In the genomic region with DNA sequence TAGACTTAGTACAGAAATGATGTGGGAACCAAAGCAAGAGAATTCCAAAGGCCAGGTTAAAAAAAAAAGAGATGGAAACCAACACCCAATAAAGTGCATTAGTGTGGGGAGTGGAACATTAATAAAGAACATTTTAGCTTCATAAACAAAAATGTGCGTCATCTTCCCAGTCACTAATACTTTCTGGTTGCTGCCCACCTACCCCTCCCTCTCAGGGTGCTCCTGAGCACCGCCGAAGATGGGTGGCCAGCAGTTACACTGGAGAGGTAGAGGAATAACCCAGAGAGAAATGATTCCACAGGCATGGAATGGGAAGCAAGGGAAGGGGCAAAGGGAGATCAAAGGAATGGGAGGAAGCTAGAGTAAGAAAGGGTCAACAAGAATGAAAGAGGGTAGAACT, we compare ENCODE assay signal across 14 cellular contexts. TPM values are rescaled to one million over a fixed set of nuclear protein-coding genes. Genes with fewer than 3 reads are reported as not detected.
DNase-seq lines count a peak whose midpoint lies in the region; ATAC-seq, FAIRE-seq and TF ChIP-seq lines count a peak whose summit lies in the region.
"Had no signal": no experiment of that assay in that cellular context is flagged by ENCODE, and none has a peak within 500 bp of the region (broad histone marks: within the 10 kb centered on the region; RNA-seq: fewer than 3 reads in every experiment).

No MANE protein-coding gene starts in this region.

- H3K4me3 ChIP-seq in A549 (no peak overlapping the region), Karpas-422 (ENCODE audit: low read length) (peak overlapping the region; percentile 61), neural cell (ENCODE audit: low read length) (peak overlapping the region; percentile 58)
- H3K4me3 ChIP-seq: SJCRH30 had no signal

- no peak for TF ChIP-seq EP300 in A549 (IDR thresholded peaks at IDR 0.05)
- no peak for TF ChIP-seq EP300 in neural cell (conservative IDR thresholded peaks at IDR 0.05; ENCODE audit: poor library complexity, severe bottlenecking)

- H4K20me1 ChIP-seq in Karpas-422 (ENCODE audit: insufficient read depth, low read depth, low read length) (peaks cover 11% of the 10 kb centered on the region; the same call in 1 of the 2 replicates), neural cell (ENCODE audit: insufficient read depth) (no peaks in the 10 kb centered on the region)

- peaks cover 32% of the 10 kb centered on the region for H3K79me2 ChIP-seq in Karpas-422 (ENCODE audit: low read length)
- peaks cover 31% of the 10 kb centered on the region for H3K79me2 ChIP-seq in neural cell (replicated peaks; ENCODE audit: insufficient read depth, low read length)

- no peak overlapping the region for H2AFZ ChIP-seq in Karpas-422 (ENCODE audit: low read length)
- H2AFZ ChIP-seq in neural cell (ENCODE audit: low read depth, low read length): no peak overlapping the region

- H3K9me3 ChIP-seq in A549: no peaks in the 10 kb centered on the region
- H3K9me3 ChIP-seq in Karpas-422 (ENCODE audit: low read length): no peaks in the 10 kb centered on the region
- H3K9me3 ChIP-seq in neural cell (ENCODE audit: low read length): no peaks in the 10 kb centered on the region
- H3K9me3 ChIP-seq: SJCRH30 had no signal

- POLR2A ChIA-PET in A549 (lab: Yijun Ruan, JAX): interaction anchor here (1.1 to 1.6 kb wide), 2 partner anchors 14 to 26 kb away, joined by 4 to 6 read pairs; a partner anchor contains a TSS

- TF ChIP-seq RAD21 in A549 (conservative IDR thresholded peaks at IDR 0.05 in 1 of 2, IDR thresholded peaks at IDR 0.05 in 1 of 2) (no peak), neural cell (conservative IDR thresholded peaks at IDR 0.05) (no peak)

- WGBS in A549 (ENCODE audit: missing lambda C conversion rate): 97% methylated on average over 3 of the region's 3 CpGs

- no peak for FAIRE-seq in A549 (lab: Jason Lieb, UNC)
- no peak for FAIRE-seq in HTR-8/SVneo (lab: Jason Lieb, UNC)

- H3K4me1 ChIP-seq in A549 (peaks cover 16% of the 10 kb centered on the region), Karpas-422 (ENCODE audit: low read length) (peaks cover 67% of the 10 kb centered on the region)
- H3K4me1 ChIP-seq: SJCRH30 had no signal

- CTCF ChIA-PET in A549 (lab: Yijun Ruan, JAX): interaction anchor here (0.7 to 2.6 kb wide), 10 partner anchors 16 to 192 kb away, joined by 3 to 15 read pairs (median 4); a partner anchor contains a TSS

- peak overlapping the region; percentile 92 for H3K4me2 ChIP-seq in A549
- H3K4me2 ChIP-seq in Karpas-422 (ENCODE audit: low read depth, low read length, poor library complexity, severe bottlenecking): peak overlapping the region; percentile 88
- H3K4me2 ChIP-seq in neural cell (ENCODE audit: low read length): peak overlapping the region; percentile 41

- ATAC-seq in A549 (no peak), GM21367 (IDR thresholded peaks at IDR 0.05; ENCODE audit: unreplicated experiment) (no peak)
- ATAC-seq: activated naive CD8-positive, alpha-beta T cell treated with anti-CD3 and anti-CD28 coated beads, Interleukin-2, amount 50 U/mL, for 24 hours; left lobe of liver had no signal

- H3K27me3 ChIP-seq in Karpas-422 (ENCODE audit: low read length) (no peaks in the 10 kb centered on the region), neural cell (ENCODE audit: insufficient read depth, low read depth, low read length) (no peaks in the 10 kb centered on the region)
- H3K27me3 ChIP-seq: SJCRH30 had no signal

- peak overlapping the region; percentile 84 for H3K9ac ChIP-seq in Karpas-422 (ENCODE audit: low read length)
- peak overlapping the region; percentile 100 for H3K9ac ChIP-seq in neural cell (ENCODE audit: low read length)

- H3K27ac ChIP-seq in A549 (peak overlapping the region in 1 of 2 experiments; percentile 98; a peak in 3 of 6 replicates), Karpas-422 (ENCODE audit: low read length) (peak overlapping the region; percentile 99), neural cell (ENCODE audit: low read length) (peak overlapping the region; percentile 97)

- peaks cover 3% of the 10 kb centered on the region; the same call in 1 of the 2 replicates for H3K36me3 ChIP-seq in Karpas-422 (ENCODE audit: insufficient read depth, low read length)
- no peaks in the 10 kb centered on the region for H3K36me3 ChIP-seq in neural cell (ENCODE audit: insufficient read depth, low read length)

- TF ChIP-seq POLR2A in A549 (IDR thresholded peaks at IDR 0.05; ENCODE audit: low read length): no peak

- peaks cover 5% of the 10 kb centered on the region for H3F3A ChIP-seq in neural cell (ENCODE audit: insufficient read depth, low read length, poor library complexity, severe bottlenecking)

- no peak for TF ChIP-seq CTCF in A549 (IDR thresholded peaks at IDR 0.05)
- no peak for TF ChIP-seq CTCF in neural cell (IDR thresholded peaks at IDR 0.05; ENCODE audit: poor library complexity, severe bottlenecking)

- H3K9me2 ChIP-seq in Karpas-422 (replicated peaks; ENCODE audit: insufficient read depth, low read length): no peaks in the 10 kb centered on the region
- H3K9me2 ChIP-seq in neural cell (ENCODE audit: insufficient read depth, low read length): no peaks in the 10 kb centered on the region

- DNase-seq in A549 (ENCODE audit: low read depth in 1 of 2, low spot score in 1 of 2) (no peak), Karpas-422 (peak; percentile 59), ecto neural progenitor cell (ENCODE audit: low spot score) (peak; percentile 31), HTR-8/SVneo (ENCODE audit: insufficient read length, low spot score) (no peak), iPS-NIHi11 (ENCODE audit: low spot score) (no peak), HK-2 (ENCODE audit: unreplicated experiment) (no peak)
- DNase-seq: activated B cell treated with CpG ODN at 0.5 μM for 24 hours; activated naive CD8-positive, alpha-beta T cell treated with anti-CD3 and anti-CD28 coated beads, Interleukin-2, amount 50 U/mL, for 24 hours; GOT3; NCI-H524; SJCRH30 had no signal

TF ChIP-seq in A549, 52 proteins besides CTCF, POLR2A, EP300 and RAD21 (continues in another document):
- TF ChIP-seq RARB (CRISPR knock-in tag; IDR thresholded peaks at IDR 0.05) (no peak), HOXB13 (CRISPR knock-in tag; IDR thresholded peaks at IDR 0.05; ENCODE audit: low read depth) (no peak), HOXB5 (CRISPR knock-in tag; IDR thresholded peaks at IDR 0.05) (no peak), RFX5 (IDR thresholded peaks at IDR 0.05) (no peak), HOXA7 (CRISPR knock-in tag; IDR thresholded peaks at IDR 0.05) (no peak)

RNA-seq across cellular contexts. Expression of a gene that starts 6.0 kb away (rescaled TPM):
- polyA plus RNA-seq in A549 (2011; rRNA removed) (56.3 and 69.7 TPM in 2 replicates), A549 (2017; fragmentation: RNase III; extraction: RNeasy Plus Mini Kit Qiagen cat#74134 plus additional on column Dnase treatment) (88.0 to 113 TPM (median 111 TPM) in 3 replicates), neural cell (115 and 159 TPM in 2 replicates)
- 65.2 and 89.0 TPM in 2 replicates for polyA plus RNA-seq in A549 (2012; cell fraction: cytosol; rRNA removed)
- 224 and 249 TPM in 2 replicates for polyA plus RNA-seq in A549 (2012; cell fraction: nucleus; rRNA removed)
- 139 and 156 TPM in 2 replicates for polyA minus RNA-seq in A549 (2011; rRNA and poly(A)+ RNA removed)
- total RNA-seq in Karpas-422 (2014; rRNA removed; shearing (Covaris generic); ENCODE audit: low replicate concordance): 191 and 346 TPM in 2 replicates
- 296 and 321 TPM in 2 replicates for polyA minus RNA-seq in neural cell

RNA-seq across cellular contexts. Expression of a gene that starts 24.8 kb away (rescaled TPM):
- polyA plus RNA-seq in A549 (2011; rRNA removed) (17.7 and 20.4 TPM in 2 replicates), A549 (2017; fragmentation: RNase III; extraction: RNeasy Plus Mini Kit Qiagen cat#74134 plus additional on column Dnase treatment) (26.4 to 28.2 TPM (median 28.1 TPM) in 3 replicates), neural cell (21.1 and 30.4 TPM in 2 replicates)
- 15.8 and 19.3 TPM in 2 replicates for polyA plus RNA-seq in A549 (2012; cell fraction: cytosol; rRNA removed)
- 16.0 and 16.3 TPM in 2 replicates for polyA plus RNA-seq in A549 (2012; cell fraction: nucleus; rRNA removed)
- polyA minus RNA-seq in A549 (2011; rRNA and poly(A)+ RNA removed): 10.9 and 13.0 TPM in 2 replicates
- 8.5 and 10.9 TPM in 2 replicates for total RNA-seq in Karpas-422 (2014; rRNA removed; shearing (Covaris generic); ENCODE audit: low replicate concordance)
- 25.8 and 27.8 TPM in 2 replicates for polyA minus RNA-seq in neural cell

RNA-seq across cellular contexts. Expression of a gene that starts 25.3 kb away (rescaled TPM):
- polyA plus RNA-seq in A549 (2011; rRNA removed) (98.9 and 102 TPM in 2 replicates), A549 (2017; fragmentation: RNase III; extraction: RNeasy Plus Mini Kit Qiagen cat#74134 plus additional on column Dnase treatment) (268 to 287 TPM (median 275 TPM) in 3 replicates), neural cell (99.5 and 110 TPM in 2 replicates)
- 518 TPM in 2 replicates for polyA plus RNA-seq in A549 (2012; cell fraction: cytosol; rRNA removed)
- 332 and 388 TPM in 2 replicates for polyA plus RNA-seq in A549 (2012; cell fraction: nucleus; rRNA removed)
- polyA minus RNA-seq in A549 (2011; rRNA and poly(A)+ RNA removed): 18.6 and 32.8 TPM in 2 replicates
- total RNA-seq in Karpas-422 (2014; rRNA removed; shearing (Covaris generic); ENCODE audit: low replicate concordance): 313 and 321 TPM in 2 replicates
- polyA minus RNA-seq in neural cell: 27.0 and 30.9 TPM in 2 replicates

RNA-seq across cellular contexts. Expression of a gene that starts 27.8 kb away (rescaled TPM):
- polyA plus RNA-seq in A549 (2011; rRNA removed) (0.48 and 0.57 TPM in 2 replicates), A549 (2017; fragmentation: RNase III; extraction: RNeasy Plus Mini Kit Qiagen cat#74134 plus additional on column Dnase treatment) (0.17 to 0.73 TPM (median 0.33 TPM) in 3 replicates), neural cell (4.2 and 6.7 TPM in 2 replicates)
- 0.29 and 0.44 TPM in 2 replicates for polyA plus RNA-seq in A549 (2012; cell fraction: cytosol; rRNA removed)
- 11.6 and 16.8 TPM in 2 replicates for polyA plus RNA-seq in A549 (2012; cell fraction: nucleus; rRNA removed)
- 0.54 TPM in 1 of 2 replicates, not detected in the other for polyA minus RNA-seq in A549 (2011; rRNA and poly(A)+ RNA removed)
- 0.69 and 1.4 TPM in 2 replicates for total RNA-seq in Karpas-422 (2014; rRNA removed; shearing (Covaris generic); ENCODE audit: low replicate concordance)
- polyA minus RNA-seq in neural cell: 1.4 and 1.5 TPM in 2 replicates

RNA-seq across cellular contexts. Expression of a gene that starts 33.5 kb away (rescaled TPM):
- 2.1 and 2.4 TPM in 2 replicates for polyA plus RNA-seq in A549 (2011; rRNA removed)
- 3.2 and 6.1 TPM in 2 replicates for polyA plus RNA-seq in A549 (2012; cell fraction: cytosol; rRNA removed)
- 3.4 and 3.5 TPM in 2 replicates for polyA plus RNA-seq in A549 (2012; cell fraction: nucleus; rRNA removed)
- 1.7 to 4.1 TPM (median 3.7 TPM) in 3 replicates for polyA plus RNA-seq in A549 (2017; fragmentation: RNase III; extraction: RNeasy Plus Mini Kit Qiagen cat#74134 plus additional on column Dnase treatment)
- polyA minus RNA-seq in A549 (2011; rRNA and poly(A)+ RNA removed): 0.62 and 0.63 TPM in 2 replicates
- 2.1 and 3.5 TPM in 2 replicates for total RNA-seq in Karpas-422 (2014; rRNA removed; shearing (Covaris generic); ENCODE audit: low replicate concordance)
- 69.9 and 81.4 TPM in 2 replicates for polyA plus RNA-seq in neural cell
- 22.6 and 45.8 TPM in 2 replicates for polyA minus RNA-seq in neural cell

Comparison
In these comparisons a context has a peak if more than half of its experiments do, and no peak if none do; other contexts are left out.
1. DNase-seq: peak in Karpas-422 (single experiment) and ecto neural progenitor cell (single experiment); none in A549 (0 of 2), HTR-8/SVneo (single experiment), iPS-NIHi11 (single experiment) and HK-2 (single experiment).
2. H3K4me2 ChIP-seq: peak in every context shown above with its lines; median percentile 92 in A549; 88 in Karpas-422; 41 in neural cell.